Comparison of ENCODE assay signal across 1 cellular context in genomic region chr2:190655113-190655512, GRCh38.
TF ChIP-seq lines count a peak whose summit lies in the region.

No MANE protein-coding gene starts in this region.

TF ChIP-seq in HepG2, 621 proteins besides CTCF, POLR2A, EP300 and RAD21 (continued from another document):
- TF ChIP-seq ZNF407 (CRISPR knock-in tag; IDR thresholded peaks at IDR 0.05; ENCODE audit: not compliant biosample characterization) (no peak), ZNF597 (CRISPR knock-in tag; IDR thresholded peaks at IDR 0.05) (no peak), CBX1 (IDR thresholded peaks at IDR 0.05; ENCODE audit: low read depth) (no peak), ZFY (CRISPR knock-in tag; IDR thresholded peaks at IDR 0.05) (no peak), ZNF770 (CRISPR knock-in tag; IDR thresholded peaks at IDR 0.05) (no peak), POLR2AphosphoS5 (IDR thresholded peaks at IDR 0.05; ENCODE audit: low read depth, low read length) (no peak), GATAD1 (CRISPR knock-in tag; IDR thresholded peaks at IDR 0.05) (no peak), ZNF607 (CRISPR knock-in tag; IDR thresholded peaks at IDR 0.05; ENCODE audit: borderline replicate concordance) (no peak), ZNF703 (CRISPR knock-in tag; IDR thresholded peaks at IDR 0.05; ENCODE audit: borderline replicate concordance) (no peak)
- TF ChIP-seq, protein P1, sequence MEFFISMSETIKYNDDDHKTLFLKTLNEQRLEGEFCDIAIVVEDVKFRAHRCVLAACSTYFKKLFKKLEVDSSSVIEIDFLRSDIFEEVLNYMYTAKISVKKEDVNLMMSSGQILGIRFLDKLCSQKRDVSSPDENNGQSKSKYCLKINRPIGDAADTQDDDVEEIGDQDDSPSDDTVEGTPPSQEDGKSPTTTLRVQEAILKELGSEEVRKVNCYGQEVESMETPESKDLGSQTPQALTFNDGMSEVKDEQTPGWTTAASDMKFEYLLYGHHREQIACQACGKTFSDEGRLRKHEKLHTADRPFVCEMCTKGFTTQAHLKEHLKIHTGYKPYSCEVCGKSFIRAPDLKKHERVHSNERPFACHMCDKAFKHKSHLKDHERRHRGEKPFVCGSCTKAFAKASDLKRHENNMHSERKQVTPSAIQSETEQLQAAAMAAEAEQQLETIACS (CRISPR knock-in tag; IDR thresholded peaks at IDR 0.05): no peak
- TF ChIP-seq, protein P2, sequence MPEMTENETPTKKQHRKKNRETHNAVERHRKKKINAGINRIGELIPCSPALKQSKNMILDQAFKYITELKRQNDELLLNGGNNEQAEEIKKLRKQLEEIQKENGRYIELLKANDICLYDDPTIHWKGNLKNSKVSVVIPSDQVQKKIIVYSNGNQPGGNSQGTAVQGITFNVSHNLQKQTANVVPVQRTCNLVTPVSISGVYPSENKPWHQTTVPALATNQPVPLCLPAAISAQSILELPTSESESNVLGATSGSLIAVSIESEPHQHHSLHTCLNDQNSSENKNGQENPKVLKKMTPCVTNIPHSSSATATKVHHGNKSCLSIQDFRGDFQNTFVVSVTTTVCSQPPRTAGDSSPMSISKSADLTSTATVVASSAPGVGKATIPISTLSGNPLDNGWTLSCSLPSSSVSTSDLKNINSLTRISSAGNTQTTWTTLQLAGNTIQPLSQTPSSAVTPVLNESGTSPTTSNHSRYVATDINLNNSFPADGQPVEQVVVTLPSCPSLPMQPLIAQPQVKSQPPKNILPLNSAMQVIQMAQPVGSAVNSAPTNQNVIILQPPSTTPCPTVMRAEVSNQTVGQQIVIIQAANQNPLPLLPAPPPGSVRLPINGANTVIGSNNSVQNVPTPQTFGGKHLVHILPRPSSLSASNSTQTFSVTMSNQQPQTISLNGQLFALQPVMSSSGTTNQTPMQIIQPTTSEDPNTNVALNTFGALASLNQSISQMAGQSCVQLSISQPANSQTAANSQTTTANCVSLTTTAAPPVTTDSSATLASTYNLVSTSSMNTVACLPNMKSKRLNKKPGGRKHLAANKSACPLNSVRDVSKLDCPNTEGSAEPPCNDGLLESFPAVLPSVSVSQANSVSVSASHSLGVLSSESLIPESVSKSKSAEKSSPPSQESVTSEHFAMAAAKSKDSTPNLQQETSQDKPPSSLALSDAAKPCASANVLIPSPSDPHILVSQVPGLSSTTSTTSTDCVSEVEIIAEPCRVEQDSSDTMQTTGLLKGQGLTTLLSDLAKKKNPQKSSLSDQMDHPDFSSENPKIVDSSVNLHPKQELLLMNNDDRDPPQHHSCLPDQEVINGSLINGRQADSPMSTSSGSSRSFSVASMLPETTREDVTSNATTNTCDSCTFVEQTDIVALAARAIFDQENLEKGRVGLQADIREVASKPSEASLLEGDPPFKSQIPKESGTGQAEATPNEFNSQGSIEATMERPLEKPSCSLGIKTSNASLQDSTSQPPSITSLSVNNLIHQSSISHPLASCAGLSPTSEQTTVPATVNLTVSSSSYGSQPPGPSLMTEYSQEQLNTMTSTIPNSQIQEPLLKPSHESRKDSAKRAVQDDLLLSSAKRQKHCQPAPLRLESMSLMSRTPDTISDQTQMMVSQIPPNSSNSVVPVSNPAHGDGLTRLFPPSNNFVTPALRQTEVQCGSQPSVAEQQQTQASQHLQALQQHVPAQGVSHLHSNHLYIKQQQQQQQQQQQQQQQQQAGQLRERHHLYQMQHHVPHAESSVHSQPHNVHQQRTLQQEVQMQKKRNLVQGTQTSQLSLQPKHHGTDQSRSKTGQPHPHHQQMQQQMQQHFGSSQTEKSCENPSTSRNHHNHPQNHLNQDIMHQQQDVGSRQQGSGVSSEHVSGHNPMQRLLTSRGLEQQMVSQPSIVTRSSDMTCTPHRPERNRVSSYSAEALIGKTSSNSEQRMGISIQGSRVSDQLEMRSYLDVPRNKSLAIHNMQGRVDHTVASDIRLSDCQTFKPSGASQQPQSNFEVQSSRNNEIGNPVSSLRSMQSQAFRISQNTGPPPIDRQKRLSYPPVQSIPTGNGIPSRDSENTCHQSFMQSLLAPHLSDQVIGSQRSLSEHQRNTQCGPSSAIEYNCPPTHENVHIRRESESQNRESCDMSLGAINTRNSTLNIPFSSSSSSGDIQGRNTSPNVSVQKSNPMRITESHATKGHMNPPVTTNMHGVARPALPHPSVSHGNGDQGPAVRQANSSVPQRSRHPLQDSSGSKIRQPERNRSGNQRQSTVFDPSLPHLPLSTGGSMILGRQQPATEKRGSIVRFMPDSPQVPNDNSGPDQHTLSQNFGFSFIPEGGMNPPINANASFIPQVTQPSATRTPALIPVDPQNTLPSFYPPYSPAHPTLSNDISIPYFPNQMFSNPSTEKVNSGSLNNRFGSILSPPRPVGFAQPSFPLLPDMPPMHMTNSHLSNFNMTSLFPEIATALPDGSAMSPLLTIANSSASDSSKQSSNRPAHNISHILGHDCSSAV (CRISPR knock-in tag; IDR thresholded peaks at IDR 0.05; ENCODE audit: borderline replicate concordance): no peak
